ENCODE assay signal across 12 cellular contexts in genomic region chr9:127929044-127929979, GRCh38. TPM values are rescaled to one million over a fixed set of nuclear protein-coding genes. Genes with fewer than 3 reads are reported as not detected.
DNase-seq lines count a peak whose midpoint lies in the region; ATAC-seq and TF ChIP-seq lines count a peak whose summit lies in the region.
"Had no signal": no experiment of that assay in that cellular context is flagged by ENCODE, and none has a peak within 500 bp of the region (broad histone marks: within the 10 kb centered on the region; RNA-seq: fewer than 3 reads in every experiment).

No MANE protein-coding gene starts in this region.

- H3K9me3 ChIP-seq in PC-9 (ENCODE audit: insufficient read depth, low read depth) (no peaks in the 10 kb centered on the region), parathyroid adenoma (ENCODE audit: control insufficient read depth, low read length) (no peaks in the 10 kb centered on the region), tibial artery (no peaks in the 10 kb centered on the region), adrenal gland (replicated peaks in 1 of 3) (no peaks in the 10 kb centered on the region)

- H3K27ac ChIP-seq in PC-9 (no peak overlapping the region), parathyroid adenoma (no peak overlapping the region), tibial artery (no peak overlapping the region), adrenal gland (no peak overlapping the region)

- H3K4me1 ChIP-seq in PC-9 (replicated peaks; ENCODE audit: insufficient read depth) (peaks cover 37% of the 10 kb centered on the region), parathyroid adenoma (peaks cover 5% of the 10 kb centered on the region), tibial artery (peaks cover 0 to 38% (median 32%) of the 10 kb centered on the region in 4 donors), adrenal gland (replicated peaks in 1 of 2) (peaks cover 10 to 32% of the 10 kb centered on the region in 2 donors)

- intact Hi-C loops in PC-9 (cut with micrococcal nuclease; ENCODE audit: unreplicated experiment): no loop called here
- intact Hi-C loops in tibial artery (cut with DNase I; ENCODE audit: low total_unique reads): no loop called here
- intact Hi-C loops in adrenal gland (cut with DNase I): loop anchor here (10.0 kb wide), 2 partner anchors 345 to 425 kb away; no protein-coding TSS in a partner anchor

- peaks cover 11% of the 10 kb centered on the region for H3K4me1 Mint-ChIP-seq in endothelial cell (ENCODE audit: unreplicated experiment)

- peak overlapping the region; percentile 91 for H3K4me2 ChIP-seq in PC-9
- H3K4me2 ChIP-seq in parathyroid adenoma (ENCODE audit: low read length): no peak overlapping the region

- peaks cover 56% of the 10 kb centered on the region for H3F3A ChIP-seq in PC-9 (ENCODE audit: insufficient read depth, low read depth)

- CTCF ChIA-PET in PC-9 (lab: Charles Lee): interaction anchor here (0.6 to 0.8 kb wide), 3 partner anchors 94 to 199 kb away, joined by 3 to 7 read pairs (median 4); no protein-coding TSS in a partner anchor

- no TSS peak for BruUV-seq in PC-9 (replicated peaks; lab: Mats Ljungman, UMichigan)

- H3K4me3 ChIP-seq in PC-9 (no peak overlapping the region; the same call in 1 of the 2 replicates), parathyroid adenoma (ENCODE audit: low read depth, low read length) (no peak overlapping the region), tibial artery (no peak overlapping the region), adrenal gland (no peak overlapping the region)

- no peak overlapping the region for H3K4me3 Mint-ChIP-seq in endothelial cell (ENCODE audit: unreplicated experiment)

- no peak for ATAC-seq in activated naive CD4-positive, alpha-beta T cell treated with anti-CD3 and anti-CD28 coated beads, Interleukin-2, amount 50 U/mL, for 72 hours

- no peaks in the 10 kb centered on the region for H3K36me3 Mint-ChIP-seq in activated naive CD4-positive, alpha-beta T cell treated with anti-CD3 and anti-CD28 coated beads, Interleukin-2, amount 50 U/mL, for 72 hours
- peaks cover 12% of the 10 kb centered on the region for H3K36me3 Mint-ChIP-seq in endothelial cell (ENCODE audit: low read depth, unreplicated experiment)

- H2AFZ ChIP-seq in PC-9: no peak overlapping the region
- H2AFZ ChIP-seq in parathyroid adenoma: peak overlapping the region; percentile 1

- H3K9me3 Mint-ChIP-seq in activated naive CD4-positive, alpha-beta T cell treated with anti-CD3 and anti-CD28 coated beads, Interleukin-2, amount 50 U/mL, for 72 hours: no peaks in the 10 kb centered on the region
- H3K9me3 Mint-ChIP-seq in endothelial cell (ENCODE audit: unreplicated experiment): no peaks in the 10 kb centered on the region

- no peak overlapping the region for H3K27ac Mint-ChIP-seq in activated naive CD4-positive, alpha-beta T cell treated with anti-CD3 and anti-CD28 coated beads, Interleukin-2, amount 50 U/mL, for 72 hours
- peak overlapping the region; percentile 24 for H3K27ac Mint-ChIP-seq in endothelial cell (ENCODE audit: unreplicated experiment)

- no peak for TF ChIP-seq CTCF in PC-9 (conservative IDR thresholded peaks at IDR 0.05)
- TF ChIP-seq CTCF in endothelial cell (IDR thresholded peaks at IDR 0.05; ENCODE audit: unreplicated experiment): no peak
- no peak for TF ChIP-seq CTCF in parathyroid adenoma (IDR thresholded peaks at IDR 0.05)
- TF ChIP-seq CTCF in tibial artery (IDR thresholded peaks at IDR 0.05): no peak
- TF ChIP-seq CTCF in adrenal gland (IDR thresholded peaks at IDR 0.05): no peak

- no peaks in the 10 kb centered on the region for H3K27me3 ChIP-seq in PC-9 (ENCODE audit: insufficient read depth, low read depth)
- no peaks in the 10 kb centered on the region for H3K27me3 ChIP-seq in parathyroid adenoma (ENCODE audit: control insufficient read depth, insufficient read depth, low read length)
- H3K27me3 ChIP-seq in tibial artery: peaks cover 0 to 52% of the 10 kb centered on the region in 2 donors
- peaks cover 28% of the 10 kb centered on the region for H3K27me3 ChIP-seq in adrenal gland

- 0 out of 2 replicates have a peak, but pooled peaks cover 1% of the 10 kb centered on the region for H3K79me2 ChIP-seq in PC-9 (ENCODE audit: low read depth)
- H3K79me2 ChIP-seq in parathyroid adenoma: no peaks in the 10 kb centered on the region

- no peaks in the 10 kb centered on the region for H3K9me2 ChIP-seq in PC-9 (ENCODE audit: insufficient read depth)

- DNase-seq in activated naive CD4-positive, alpha-beta T cell treated with Interleukin-2 at 50 U/mL for 16 hours: peak; percentile 12
- DNase-seq in activated naive CD4-positive, alpha-beta T cell treated with anti-CD3 and anti-CD28 coated beads, Interleukin-2, amount 50 U/mL, for 72 hours (ENCODE audit: low spot score in 2 of 2): no peak
- DNase-seq in PC-9 (no peak), endothelial cell (ENCODE audit: low spot score) (no peak), DMS79 (lab: John Stamatoyannopoulos, UW) (no peak), tibial artery (no peak), adrenal gland (no peak)
- DNase-seq: dorsolateral prefrontal cortex, midbrain, NCI-H1417 treated with DMSO at 0.1 percent for 48 hours, T-helper 9 cell had no signal

- no peak for TF ChIP-seq POLR2A in adrenal gland (IDR thresholded peaks at IDR 0.05)

- H3K36me3 ChIP-seq in PC-9 (ENCODE audit: low read depth): no peaks in the 10 kb centered on the region
- H3K36me3 ChIP-seq in parathyroid adenoma (ENCODE audit: control insufficient read depth, insufficient read depth, low read length): no peaks in the 10 kb centered on the region
- peaks cover 0 to 3% (median 0%) of the 10 kb centered on the region in 3 donors for H3K36me3 ChIP-seq in tibial artery
- no peaks in the 10 kb centered on the region for H3K36me3 ChIP-seq in adrenal gland (replicated peaks in 1 of 2)

- peaks cover 15% of the 10 kb centered on the region for H3K27me3 Mint-ChIP-seq in endothelial cell (ENCODE audit: unreplicated experiment)

- H4K20me1 ChIP-seq in PC-9 (ENCODE audit: insufficient read depth): 0 out of 2 replicates have a peak, but pooled peaks cover 3% of the 10 kb centered on the region

- WGBS in adrenal gland, 4 donors: 66 to 80% (median 73%) methylated on average over 3 to 17 of the region's 17 CpGs

- no peak overlapping the region for H3K9ac ChIP-seq in parathyroid adenoma

- POLR2A ChIA-PET in PC-9 (lab: Charles Lee; ENCODE audit: unreplicated experiment): interaction anchor here (0.6 to 1.0 kb wide), 2 partner anchors 149 to 199 kb away, joined by 12 to 13 read pairs; no protein-coding TSS in a partner anchor

RNA-seq across cellular contexts. Expression of gene PIP5KL1, which starts 1.3 kb away (rescaled TPM):
- total RNA-seq in activated naive CD4-positive, alpha-beta T cell treated with anti-CD3 and anti-CD28 coated beads, Interleukin-2, amount 50 U/mL, for 72 hours: 1 to 10 TPM; 4.0 to 6.8 TPM
- total RNA-seq in PC-9 (2021) (21.9 and 22.5 TPM in 2 replicates), endothelial cell (ENCODE audit: unreplicated experiment) (2.4 TPM), adrenal gland (1 to 10 TPM in 2 of 8 donors, under 1 TPM in 3, not detected in 3; 0.19 to 2.3 (median 0.83) TPM)
- polyA plus RNA-seq in adrenal gland: 1 to 10 TPM in 1 of 3 donors, under 1 TPM in 2; 0.22 to 1.5 (median 0.54) TPM

RNA-seq across cellular contexts. Expression of gene DPM2, which starts 8.3 kb away (rescaled TPM):
- 10 to 100 TPM; 26.0 to 49.8 TPM for total RNA-seq in activated naive CD4-positive, alpha-beta T cell treated with anti-CD3 and anti-CD28 coated beads, Interleukin-2, amount 50 U/mL, for 72 hours
- 65.5 and 79.4 TPM in 2 replicates for total RNA-seq in PC-9 (2021)
- total RNA-seq in endothelial cell (ENCODE audit: unreplicated experiment): 31.5 TPM
- 10 to 100 TPM; 18.4 to 46.8 (median 31.4) TPM for total RNA-seq in adrenal gland
- 10 to 100 TPM; 32.9 to 36.5 (median 35.6) TPM for polyA plus RNA-seq in adrenal gland

RNA-seq across cellular contexts. Expression of gene ST6GALNAC4, which starts 12.5 kb away (rescaled TPM):
- 10 to 100 TPM; 24.5 to 43.2 TPM for total RNA-seq in activated naive CD4-positive, alpha-beta T cell treated with anti-CD3 and anti-CD28 coated beads, Interleukin-2, amount 50 U/mL, for 72 hours
- 28.3 and 44.3 TPM in 2 replicates for total RNA-seq in PC-9 (2021)
- total RNA-seq in endothelial cell (ENCODE audit: unreplicated experiment): 25.0 TPM
- total RNA-seq in adrenal gland: 10 to 100 TPM in 7 of 8 donors, 1 to 10 TPM in 1; 8.7 to 65.7 (median 24.7) TPM
- 1 to 10 TPM; 5.3 to 9.2 (median 8.6) TPM for polyA plus RNA-seq in adrenal gland

RNA-seq across cellular contexts. Expression of gene ST6GALNAC6, which starts 29.9 kb away (rescaled TPM):
- 10 to 100 TPM; 55.2 to 56.1 TPM for total RNA-seq in activated naive CD4-positive, alpha-beta T cell treated with anti-CD3 and anti-CD28 coated beads, Interleukin-2, amount 50 U/mL, for 72 hours
- 23.3 and 27.6 TPM in 2 replicates for total RNA-seq in PC-9 (2021)
- 80.0 TPM for total RNA-seq in endothelial cell (ENCODE audit: unreplicated experiment)
- total RNA-seq in adrenal gland: 100 to 1,000 TPM in 1 of 8 donors, 10 to 100 TPM in 7; 39.1 to 129 (median 68.1) TPM
- polyA plus RNA-seq in adrenal gland: 10 to 100 TPM; 26.7 to 46.9 (median 40.0) TPM

RNA-seq across cellular contexts. Expression of gene EEIG1, which starts 51.5 kb away (rescaled TPM):
- 10 to 100 TPM; 63.1 to 96.5 TPM for total RNA-seq in activated naive CD4-positive, alpha-beta T cell treated with anti-CD3 and anti-CD28 coated beads, Interleukin-2, amount 50 U/mL, for 72 hours
- total RNA-seq in PC-9 (2021) (176 and 208 TPM in 2 replicates), endothelial cell (ENCODE audit: unreplicated experiment) (27.3 TPM), adrenal gland (100 to 1,000 TPM in 2 of 8 donors, 10 to 100 TPM in 6; 35.6 to 179 (median 72.0) TPM)
- 10 to 100 TPM; 24.5 to 49.5 (median 32.6) TPM for polyA plus RNA-seq in adrenal gland

Comparison
In these comparisons a context has a peak if more than half of its experiments do, and no peak if none do; other contexts are left out.
1. intact Hi-C loops: an anchor here in adrenal gland (10.0 kb wide); none called in PC-9 and tibial artery.